ENCODE assay signal across 1 cellular context in genomic region chr7:148330124-148330818, GRCh38.
TF ChIP-seq lines count a peak whose summit lies in the region.

No MANE protein-coding gene starts in this region.

TF ChIP-seq in IMR-90, 13 proteins besides CTCF, POLR2A, EP300 and RAD21 (continued from another document):
- TF ChIP-seq, protein P1, sequence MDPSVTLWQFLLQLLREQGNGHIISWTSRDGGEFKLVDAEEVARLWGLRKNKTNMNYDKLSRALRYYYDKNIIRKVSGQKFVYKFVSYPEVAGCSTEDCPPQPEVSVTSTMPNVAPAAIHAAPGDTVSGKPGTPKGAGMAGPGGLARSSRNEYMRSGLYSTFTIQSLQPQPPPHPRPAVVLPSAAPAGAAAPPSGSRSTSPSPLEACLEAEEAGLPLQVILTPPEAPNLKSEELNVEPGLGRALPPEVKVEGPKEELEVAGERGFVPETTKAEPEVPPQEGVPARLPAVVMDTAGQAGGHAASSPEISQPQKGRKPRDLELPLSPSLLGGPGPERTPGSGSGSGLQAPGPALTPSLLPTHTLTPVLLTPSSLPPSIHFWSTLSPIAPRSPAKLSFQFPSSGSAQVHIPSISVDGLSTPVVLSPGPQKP (IDR thresholded peaks at IDR 0.05; ENCODE audit: borderline replicate concordance, low read depth, low read length), result no peak
- no peak for TF ChIP-seq MXI1 (IDR thresholded peaks at IDR 0.05; ENCODE audit: borderline replicate concordance, low read depth, low read length)
